ENCODE assay signal across 12 cellular contexts in genomic region chr7:135884495-135885237, GRCh38.
DNase-seq lines count a peak whose midpoint lies in the region; ATAC-seq and TF ChIP-seq lines count a peak whose summit lies in the region.
"Had no signal": no experiment of that assay in that cellular context is flagged by ENCODE, and none has a peak within 500 bp of the region (broad histone marks: within the 10 kb centered on the region; RNA-seq: fewer than 3 reads in every experiment).

No MANE protein-coding gene starts in this region.

- no peaks in the 10 kb centered on the region for H3K4me1 Mint-ChIP-seq in neural progenitor cell
- H3K4me1 Mint-ChIP-seq: CD4-positive, CD25-positive, alpha-beta regulatory T cell had no signal

- H3K27me3 Mint-ChIP-seq in neural progenitor cell (ENCODE audit: insufficient read depth, low read depth) = no peaks in the 10 kb centered on the region

- peak overlapping the region; percentile 6 for H3K27ac Mint-ChIP-seq in neural progenitor cell
- H3K27ac Mint-ChIP-seq: CD4-positive, CD25-positive, alpha-beta regulatory T cell had no signal

- TF ChIP-seq CTCF in right atrium auricular region (IDR thresholded peaks at IDR 0.05) (no peak), heart right ventricle (IDR thresholded peaks at IDR 0.05) (no peak), neural progenitor cell (IDR thresholded peaks at IDR 0.05) (no peak), lower lobe of right lung (IDR thresholded peaks at IDR 0.05) (no peak)

- H3K27me3 ChIP-seq in right atrium auricular region (no peaks in the 10 kb centered on the region), heart right ventricle (no peaks in the 10 kb centered on the region), neural progenitor cell (no peaks in the 10 kb centered on the region), lower lobe of right lung (ENCODE audit: low read depth) (no peaks in the 10 kb centered on the region)
- H3K27me3 ChIP-seq: BLaER1 treated with 17β-estradiol and CSF1 and Interleukin-3, amounts not matched to agents 10 nM and 100 nM had no signal

- no peaks in the 10 kb centered on the region for H3K9me3 ChIP-seq in right atrium auricular region
- no peaks in the 10 kb centered on the region for H3K9me3 ChIP-seq in heart right ventricle
- no peaks in the 10 kb centered on the region for H3K9me3 ChIP-seq in neural progenitor cell (ENCODE audit: low read depth)
- H3K9me3 ChIP-seq in lower lobe of right lung = no peaks in the 10 kb centered on the region
- H3K9me3 ChIP-seq: BLaER1 treated with 17β-estradiol and CSF1 and Interleukin-3, amounts not matched to agents 10 nM and 100 nM had no signal

- H3K4me3 ChIP-seq in right atrium auricular region (no peak overlapping the region), heart right ventricle (no peak overlapping the region), neural progenitor cell (no peak overlapping the region), lower lobe of right lung (no peak overlapping the region)
- H3K4me3 ChIP-seq: BLaER1 treated with 17β-estradiol and CSF1 and Interleukin-3, amounts not matched to agents 10 nM and 100 nM had no signal

- intact Hi-C loops in Right ventricle myocardium superior (cut with DNase I) (no loop called here), heart right ventricle (cut with DNase I) (no loop called here), lower lobe of right lung (cut with DNase I) (no loop called here)

- H3K4me1 ChIP-seq in right atrium auricular region (peaks cover 0 to 11% of the 10 kb centered on the region in 2 donors), heart right ventricle (peaks cover 0 to 11% (median 0%) of the 10 kb centered on the region in 9 donors), neural progenitor cell (no peaks in the 10 kb centered on the region), lower lobe of right lung (no peaks in the 10 kb centered on the region)
- H3K4me1 ChIP-seq: BLaER1 treated with 17β-estradiol and CSF1 and Interleukin-3, amounts not matched to agents 10 nM and 100 nM had no signal

- H3K4me3 Mint-ChIP-seq in neural progenitor cell = no peak overlapping the region
- H3K4me3 Mint-ChIP-seq: CD4-positive, CD25-positive, alpha-beta regulatory T cell had no signal

- no peaks in the 10 kb centered on the region for H3K79me2 ChIP-seq in neural progenitor cell (ENCODE audit: low read depth)

- no peak overlapping the region for H3K9ac ChIP-seq in neural progenitor cell
- H3K9ac ChIP-seq: BLaER1 treated with 17β-estradiol and CSF1 and Interleukin-3, amounts not matched to agents 10 nM and 100 nM had no signal

- no peaks in the 10 kb centered on the region for H4K20me1 ChIP-seq in neural progenitor cell (ENCODE audit: low read depth)
- H4K20me1 ChIP-seq: BLaER1 treated with 17β-estradiol and CSF1 and Interleukin-3, amounts not matched to agents 10 nM and 100 nM had no signal

- H3K27ac ChIP-seq in right atrium auricular region = peak overlapping the region in 1 of 2 donors; percentile 21
- peak overlapping the region in 2 of 10 donors; percentile 5 to 10 for H3K27ac ChIP-seq in heart right ventricle
- no peak overlapping the region for H3K27ac ChIP-seq in neural progenitor cell
- H3K27ac ChIP-seq in lower lobe of right lung = no peak overlapping the region
- H3K27ac ChIP-seq: BLaER1 treated with 17β-estradiol and CSF1 and Interleukin-3, amounts not matched to agents 10 nM and 100 nM had no signal

- no peaks in the 10 kb centered on the region for H3K9me3 Mint-ChIP-seq in neural progenitor cell

- no peak overlapping the region for H3K4me2 ChIP-seq in neural progenitor cell
- H3K4me2 ChIP-seq: BLaER1 treated with 17β-estradiol and CSF1 and Interleukin-3, amounts not matched to agents 10 nM and 100 nM had no signal

- no peak overlapping the region for H2AFZ ChIP-seq in neural progenitor cell (replicated peaks)

- H3K36me3 ChIP-seq in right atrium auricular region (no peaks in the 10 kb centered on the region), heart right ventricle (no peaks in the 10 kb centered on the region), neural progenitor cell (no peaks in the 10 kb centered on the region), lower lobe of right lung (no peaks in the 10 kb centered on the region)
- H3K36me3 ChIP-seq: BLaER1 treated with 17β-estradiol and CSF1 and Interleukin-3, amounts not matched to agents 10 nM and 100 nM had no signal

- no peaks in the 10 kb centered on the region for H3F3A ChIP-seq in neural progenitor cell (ENCODE audit: low read depth)

- DNase-seq in Right ventricle myocardium superior (peak; percentile 41), right atrium auricular region (ENCODE audit: low spot score) (no peak), heart right ventricle (no peak), neural progenitor cell (ENCODE audit: low spot score) (no peak), AG08396 (ENCODE audit: low spot score) (no peak), lower lobe of right lung (no peak)
- DNase-seq: 8988T; CD4-positive, CD25-positive, alpha-beta regulatory T cell; DMS53; GF-D8 had no signal

- no peaks in the 10 kb centered on the region for H3K36me3 Mint-ChIP-seq in neural progenitor cell
- H3K36me3 Mint-ChIP-seq: CD4-positive, CD25-positive, alpha-beta regulatory T cell had no signal

- peak; percentile 87 for ATAC-seq in Right ventricle myocardium superior (ENCODE audit: poor library complexity)
- peak; percentile 53 to 90 (median 76) for ATAC-seq in heart right ventricle
- ATAC-seq in HG02642 (IDR thresholded peaks at IDR 0.05; ENCODE audit: poor library complexity, unreplicated experiment) = no peak
- no peak for ATAC-seq in lower lobe of right lung

- WGBS in heart right ventricle, 2 donors = 54 to 59% methylated on average over 9 of the region's 9 CpGs

Comparison
In these comparisons a context has a peak if more than half of its experiments do, and no peak if none do; other contexts are left out.
1. ATAC-seq: peak in Right ventricle myocardium superior (single experiment) and heart right ventricle (8 of 8); none in HG02642 (single experiment) and lower lobe of right lung (0 of 2).